10 cellular contexts compared by ENCODE assay signal in the genomic region with DNA sequence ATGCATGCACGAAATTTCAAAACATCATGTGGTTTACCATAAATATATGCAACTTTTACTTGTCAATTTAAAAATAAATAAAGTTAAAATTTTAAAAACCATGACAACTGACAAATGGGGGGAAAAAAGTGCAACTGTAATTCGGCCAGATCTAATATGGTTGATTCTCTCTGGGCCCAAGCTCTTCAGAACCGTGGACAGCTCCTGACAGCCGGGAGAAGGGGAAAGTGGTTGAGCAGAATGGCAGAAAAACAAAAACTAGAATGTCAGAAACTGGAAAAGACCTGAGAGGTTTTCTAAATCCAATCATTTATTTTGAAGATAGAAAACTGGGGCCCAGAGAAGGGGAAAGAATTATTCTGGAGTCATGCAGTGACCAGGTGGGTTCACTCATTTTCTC.
DNase-seq lines count a peak whose midpoint lies in the region; ATAC-seq and TF ChIP-seq lines count a peak whose summit lies in the region.
"Had no signal": no experiment of that assay in that cellular context is flagged by ENCODE, and none has a peak within 500 bp of the region (broad histone marks: within the 10 kb centered on the region; RNA-seq: fewer than 3 reads in every experiment).

No MANE protein-coding gene starts in this region.

- WGBS in spleen, 5 donors = 7 to 10% (median 7%) methylated on average over 4 of the region's 4 CpGs

- ATAC-seq in activated CD4-positive, alpha-beta T cell treated with anti-CD3 and anti-CD28 coated beads for 36 hours = no peak

- peak; percentile 53 for DNase-seq in activated CD4-positive, alpha-beta T cell treated with anti-CD3 and anti-CD28 coated beads for 36 hours
- DNase-seq in activated CD4-positive, alpha-beta T cell treated with anti-CD3 and anti-CD28 coated beads for 1 hour = no peak
- DNase-seq in NAMALWA (ENCODE audit: low spot score) = peak; percentile 25
- DNase-seq in choroid plexus epithelial cell (ENCODE audit: low read depth) = peak; percentile 10
- DNase-seq in NCI-H226 = no peak
- no peak for DNase-seq in spleen
- DNase-seq in NCI-H2107 (lab: John Stamatoyannopoulos, UW) = no peak
- DNase-seq: transverse colon had no signal

- H4K20me1 ChIP-seq in neural cell (ENCODE audit: insufficient read depth) = no peaks in the 10 kb centered on the region

- intact Hi-C loops in activated CD4-positive, alpha-beta T cell treated with anti-CD3 and anti-CD28 coated beads for 36 hours (cut with DNase I, micrococcal nuclease) = no loop called here
- intact Hi-C loops in spleen (cut with DNase I; ENCODE audit: low total_unique reads) = no loop called here

- H3K27ac ChIP-seq in neural cell (ENCODE audit: low read length) = no peak overlapping the region
- H3K27ac ChIP-seq in spleen = no peak overlapping the region
- H3K27ac ChIP-seq: transverse colon had no signal

- peaks cover 23% of the 10 kb centered on the region for H3K27me3 Mint-ChIP-seq in activated CD4-positive, alpha-beta T cell treated with anti-CD3 and anti-CD28 coated beads for 36 hours

- H3K27ac Mint-ChIP-seq in activated CD4-positive, alpha-beta T cell treated with anti-CD3 and anti-CD28 coated beads for 36 hours = no peak overlapping the region
- H3K27ac Mint-ChIP-seq: brain had no signal

- H3K9ac ChIP-seq in neural cell (ENCODE audit: low read length) = no peak overlapping the region

- H3K4me3 ChIP-seq in choroid plexus epithelial cell (ENCODE audit: low read depth, low read length) = no peak overlapping the region
- no peak overlapping the region for H3K4me3 ChIP-seq in neural cell (ENCODE audit: low read length)
- no peak overlapping the region for H3K4me3 ChIP-seq in spleen
- H3K4me3 ChIP-seq: transverse colon had no signal

- no peaks in the 10 kb centered on the region for H3F3A ChIP-seq in neural cell (ENCODE audit: insufficient read depth, low read length, poor library complexity, severe bottlenecking)

- peaks cover 14% of the 10 kb centered on the region for H3K27me3 ChIP-seq in neural cell (ENCODE audit: insufficient read depth, low read depth, low read length)
- H3K27me3 ChIP-seq in spleen (replicated peaks in 1 of 7) = peaks cover 0 to 64% (median 0%) of the 10 kb centered on the region in 7 donors

- no peak for TF ChIP-seq RAD21 in neural cell (conservative IDR thresholded peaks at IDR 0.05)

- no peaks in the 10 kb centered on the region for H3K4me1 ChIP-seq in spleen
- H3K4me1 ChIP-seq: transverse colon had no signal

- H3K9me3 Mint-ChIP-seq in activated CD4-positive, alpha-beta T cell treated with anti-CD3 and anti-CD28 coated beads for 36 hours (ENCODE audit: low read depth) = peaks cover 3% of the 10 kb centered on the region

- no peak overlapping the region for H3K4me3 Mint-ChIP-seq in activated CD4-positive, alpha-beta T cell treated with anti-CD3 and anti-CD28 coated beads for 36 hours
- H3K4me3 Mint-ChIP-seq: brain had no signal

- no peak overlapping the region for H2AFZ ChIP-seq in neural cell (ENCODE audit: low read depth, low read length)

- CTCF ChIA-PET in activated CD4-positive, alpha-beta T cell treated with anti-CD3 and anti-CD28 coated beads for 36 hours (lab: Charles Lee) = interaction anchor here (0.7 to 0.8 kb wide), 2 partner anchors 22 to 417 kb away, joined by 3 to 4 read pairs; no protein-coding TSS in a partner anchor

- no peak for TF ChIP-seq EP300 in neural cell (conservative IDR thresholded peaks at IDR 0.05; ENCODE audit: poor library complexity, severe bottlenecking)

- H3K4me1 Mint-ChIP-seq in activated CD4-positive, alpha-beta T cell treated with anti-CD3 and anti-CD28 coated beads for 36 hours = no peaks in the 10 kb centered on the region

- no peak overlapping the region for H3K4me2 ChIP-seq in neural cell (ENCODE audit: low read length)

- no peaks in the 10 kb centered on the region for H3K36me3 ChIP-seq in neural cell (ENCODE audit: insufficient read depth, low read length)
- no peaks in the 10 kb centered on the region for H3K36me3 ChIP-seq in spleen
- H3K36me3 ChIP-seq: transverse colon had no signal

- H3K36me3 Mint-ChIP-seq in activated CD4-positive, alpha-beta T cell treated with anti-CD3 and anti-CD28 coated beads for 36 hours (ENCODE audit: low read depth) = no peaks in the 10 kb centered on the region
- H3K36me3 Mint-ChIP-seq: brain had no signal

- POLR2A ChIA-PET in activated CD4-positive, alpha-beta T cell treated with anti-CD3 and anti-CD28 coated beads for 36 hours (lab: Charles Lee) = no interaction called here

- TF ChIP-seq CTCF in choroid plexus epithelial cell (conservative IDR thresholded peaks at IDR 0.05; ENCODE audit: low read depth, low read length) (no peak), neural cell (IDR thresholded peaks at IDR 0.05; ENCODE audit: poor library complexity, severe bottlenecking) (no peak), spleen (IDR thresholded peaks at IDR 0.05 in 8 of 11, conservative IDR thresholded peaks at IDR 0.05 in 3 of 11) (no peak)

- no peaks in the 10 kb centered on the region for H3K79me2 ChIP-seq in neural cell (replicated peaks; ENCODE audit: insufficient read depth, low read length)

- no peak for TF ChIP-seq POLR2A in spleen (IDR thresholded peaks at IDR 0.05)

- no peaks in the 10 kb centered on the region for H3K9me3 ChIP-seq in neural cell (ENCODE audit: low read length)
- no peaks in the 10 kb centered on the region for H3K9me3 ChIP-seq in spleen
- H3K9me3 ChIP-seq: transverse colon had no signal

- no peaks in the 10 kb centered on the region for H3K9me2 ChIP-seq in neural cell (ENCODE audit: insufficient read depth, low read length)

TF ChIP-seq in neural cell, 6 proteins besides CTCF, POLR2A, EP300 and RAD21:
- TF ChIP-seq TAF1 (IDR thresholded peaks at IDR 0.05; ENCODE audit: low read depth) = no peak
- TF ChIP-seq, protein P1, sequence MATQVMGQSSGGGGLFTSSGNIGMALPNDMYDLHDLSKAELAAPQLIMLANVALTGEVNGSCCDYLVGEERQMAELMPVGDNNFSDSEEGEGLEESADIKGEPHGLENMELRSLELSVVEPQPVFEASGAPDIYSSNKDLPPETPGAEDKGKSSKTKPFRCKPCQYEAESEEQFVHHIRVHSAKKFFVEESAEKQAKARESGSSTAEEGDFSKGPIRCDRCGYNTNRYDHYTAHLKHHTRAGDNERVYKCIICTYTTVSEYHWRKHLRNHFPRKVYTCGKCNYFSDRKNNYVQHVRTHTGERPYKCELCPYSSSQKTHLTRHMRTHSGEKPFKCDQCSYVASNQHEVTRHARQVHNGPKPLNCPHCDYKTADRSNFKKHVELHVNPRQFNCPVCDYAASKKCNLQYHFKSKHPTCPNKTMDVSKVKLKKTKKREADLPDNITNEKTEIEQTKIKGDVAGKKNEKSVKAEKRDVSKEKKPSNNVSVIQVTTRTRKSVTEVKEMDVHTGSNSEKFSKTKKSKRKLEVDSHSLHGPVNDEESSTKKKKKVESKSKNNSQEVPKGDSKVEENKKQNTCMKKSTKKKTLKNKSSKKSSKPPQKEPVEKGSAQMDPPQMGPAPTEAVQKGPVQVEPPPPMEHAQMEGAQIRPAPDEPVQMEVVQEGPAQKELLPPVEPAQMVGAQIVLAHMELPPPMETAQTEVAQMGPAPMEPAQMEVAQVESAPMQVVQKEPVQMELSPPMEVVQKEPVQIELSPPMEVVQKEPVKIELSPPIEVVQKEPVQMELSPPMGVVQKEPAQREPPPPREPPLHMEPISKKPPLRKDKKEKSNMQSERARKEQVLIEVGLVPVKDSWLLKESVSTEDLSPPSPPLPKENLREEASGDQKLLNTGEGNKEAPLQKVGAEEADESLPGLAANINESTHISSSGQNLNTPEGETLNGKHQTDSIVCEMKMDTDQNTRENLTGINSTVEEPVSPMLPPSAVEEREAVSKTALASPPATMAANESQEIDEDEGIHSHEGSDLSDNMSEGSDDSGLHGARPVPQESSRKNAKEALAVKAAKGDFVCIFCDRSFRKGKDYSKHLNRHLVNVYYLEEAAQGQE (IDR thresholded peaks at IDR 0.05; ENCODE audit: borderline replicate concordance) = peak; percentile 74

Comparison
In these comparisons a context has a peak if more than half of its experiments do, and no peak if none do; other contexts are left out.
1. DNase-seq: peak in activated CD4-positive, alpha-beta T cell treated with anti-CD3 and anti-CD28 coated beads for 36 hours (single experiment), NAMALWA (single experiment) and choroid plexus epithelial cell (single experiment); none in activated CD4-positive, alpha-beta T cell treated with anti-CD3 and anti-CD28 coated beads for 1 hour (single experiment), NCI-H226 (single experiment), spleen (single experiment) and NCI-H2107 (single experiment).